In the genomic region with DNA sequence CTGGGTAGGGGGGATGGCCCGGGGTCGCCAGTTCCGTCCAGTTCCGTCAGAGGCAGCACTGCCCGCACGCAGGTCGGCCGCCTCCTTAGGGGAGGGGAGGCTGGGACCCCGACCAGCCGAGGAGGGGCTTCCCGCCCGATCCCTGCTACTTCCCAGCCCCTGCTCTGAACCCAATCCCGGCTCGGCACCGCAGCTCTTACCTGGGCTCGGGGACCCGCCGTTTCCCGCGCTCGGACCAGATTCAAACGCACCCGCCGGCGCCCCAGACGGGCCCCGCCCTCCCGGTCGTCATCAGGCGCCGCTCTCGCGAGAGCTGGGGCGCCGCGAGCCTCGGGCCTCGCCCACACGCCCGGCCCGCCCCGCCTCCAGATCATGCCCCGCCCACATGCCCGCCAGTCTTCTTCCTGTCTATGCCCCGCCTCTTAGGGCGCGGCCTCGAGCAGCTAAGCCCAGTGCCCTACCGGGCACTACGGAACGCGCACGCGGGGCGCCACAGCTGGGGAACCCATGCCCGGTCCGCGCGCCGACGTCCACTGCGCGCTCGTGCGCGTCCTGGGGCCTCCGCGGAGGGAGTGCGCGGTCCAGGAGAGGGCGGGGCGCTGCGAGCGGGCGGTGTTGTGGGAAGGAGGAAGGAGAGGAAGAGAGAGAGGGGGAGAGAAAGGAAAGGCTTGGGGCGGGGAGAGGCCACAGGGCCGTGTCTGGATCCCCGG, we compare ENCODE assay signal across 8 cellular contexts. TPM values are rescaled to one million over a fixed set of nuclear protein-coding genes. Genes with fewer than 3 reads are reported as not detected.
A peak's percentile ranks its signal among the peaks of the same experiment; 100 is the strongest.
DNase-seq lines count a peak whose midpoint lies in the region; ATAC-seq and TF ChIP-seq lines count a peak whose summit lies in the region.

A gene with protein sequence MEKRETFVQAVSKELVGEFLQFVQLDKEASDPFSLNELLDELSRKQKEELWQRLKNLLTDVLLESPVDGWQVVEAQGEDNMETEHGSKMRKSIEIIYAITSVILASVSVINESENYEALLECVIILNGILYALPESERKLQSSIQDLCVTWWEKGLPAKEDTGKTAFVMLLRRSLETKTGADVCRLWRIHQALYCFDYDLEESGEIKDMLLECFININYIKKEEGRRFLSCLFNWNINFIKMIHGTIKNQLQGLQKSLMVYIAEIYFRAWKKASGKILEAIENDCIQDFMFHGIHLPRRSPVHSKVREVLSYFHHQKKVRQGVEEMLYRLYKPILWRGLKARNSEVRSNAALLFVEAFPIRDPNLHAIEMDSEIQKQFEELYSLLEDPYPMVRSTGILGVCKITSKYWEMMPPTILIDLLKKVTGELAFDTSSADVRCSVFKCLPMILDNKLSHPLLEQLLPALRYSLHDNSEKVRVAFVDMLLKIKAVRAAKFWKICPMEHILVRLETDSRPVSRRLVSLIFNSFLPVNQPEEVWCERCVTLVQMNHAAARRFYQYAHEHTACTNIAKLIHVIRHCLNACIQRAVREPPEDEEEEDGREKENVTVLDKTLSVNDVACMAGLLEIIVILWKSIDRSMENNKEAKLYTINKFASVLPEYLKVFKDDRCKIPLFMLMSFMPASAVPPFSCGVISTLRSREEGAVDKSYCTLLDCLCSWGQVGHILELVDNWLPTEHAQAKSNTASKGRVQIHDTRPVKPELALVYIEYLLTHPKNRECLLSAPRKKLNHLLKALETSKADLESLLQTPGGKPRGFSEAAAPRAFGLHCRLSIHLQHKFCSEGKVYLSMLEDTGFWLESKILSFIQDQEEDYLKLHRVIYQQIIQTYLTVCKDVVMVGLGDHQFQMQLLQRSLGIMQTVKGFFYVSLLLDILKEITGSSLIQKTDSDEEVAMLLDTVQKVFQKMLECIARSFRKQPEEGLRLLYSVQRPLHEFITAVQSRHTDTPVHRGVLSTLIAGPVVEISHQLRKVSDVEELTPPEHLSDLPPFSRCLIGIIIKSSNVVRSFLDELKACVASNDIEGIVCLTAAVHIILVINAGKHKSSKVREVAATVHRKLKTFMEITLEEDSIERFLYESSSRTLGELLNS (minus strand): TSS at position 281 of the 710 bp plus-strand sequence. CDS start 2,905 bp downstream, outside the sequence.

- H3K27ac Mint-ChIP-seq in activated CD4-positive, alpha-beta T cell treated with anti-CD3 and anti-CD28 coated beads, Interleukin-2, amount 10 ng/mL, durations not matched to agents 24 days and 14 days: peak within 1 kb of the TSS; percentile 93

- peaks cover 44% of the 10 kb centered on the region for H3K36me3 ChIP-seq in BLaER1

- peak; percentile 97 for ATAC-seq in HG03460 (IDR thresholded peaks at IDR 0.05; ENCODE audit: unreplicated experiment)

- H3K36me3 Mint-ChIP-seq in activated CD4-positive, alpha-beta T cell treated with anti-CD3 and anti-CD28 coated beads, Interleukin-2, amount 10 ng/mL, durations not matched to agents 24 days and 14 days (ENCODE audit: low read depth): peaks cover 27% of the 10 kb centered on the region

- peaks cover 5% of the 10 kb centered on the region for H3K9me3 Mint-ChIP-seq in activated CD4-positive, alpha-beta T cell treated with anti-CD3 and anti-CD28 coated beads, Interleukin-2, amount 10 ng/mL, durations not matched to agents 24 days and 14 days

- peak within 1 kb of the TSS; percentile 98 for H3K9ac ChIP-seq in BLaER1

- H4K20me1 ChIP-seq in BLaER1: 0 out of 2 replicates have a peak, but pooled peaks cover 5% of the 10 kb centered on the region

- H3K27ac ChIP-seq in BLaER1 (peak within 1 kb of the TSS; percentile 97), coronary artery (peak within 1 kb of the TSS; percentile 78 to 97)

- H3K4me3 ChIP-seq in BLaER1: peak within 1 kb of the TSS; percentile 99
- H3K4me3 ChIP-seq in coronary artery: peak within 1 kb of the TSS; percentile 93

- peak within 1 kb of the TSS; percentile 90 for H3K4me3 Mint-ChIP-seq in activated CD4-positive, alpha-beta T cell treated with anti-CD3 and anti-CD28 coated beads, Interleukin-2, amount 10 ng/mL, durations not matched to agents 24 days and 14 days

- H3K27me3 ChIP-seq in BLaER1: no peaks in the 10 kb centered on the region

- peaks cover 29% of the 10 kb centered on the region for H3K9me3 ChIP-seq in BLaER1

- H3K4me2 ChIP-seq in BLaER1: peak within 1 kb of the TSS; percentile 98

- no peak for TF ChIP-seq CTCF in coronary artery (IDR thresholded peaks at IDR 0.05)

- peaks cover 41% of the 10 kb centered on the region for H3K4me1 Mint-ChIP-seq in activated CD4-positive, alpha-beta T cell treated with anti-CD3 and anti-CD28 coated beads, Interleukin-2, amount 10 ng/mL, durations not matched to agents 24 days and 14 days

- peak; percentile 88 for DNase-seq in GM19240 (ENCODE audit: insufficient read length, low spot score)
- peak; percentile 97 to 100 for DNase-seq in NCI-H526 (lab: John Stamatoyannopoulos, UW)
- DNase-seq in activated CD4-positive, alpha-beta T cell treated with anti-CD3 and anti-CD28 coated beads, Interleukin-2, amount 10 ng/mL, durations not matched to agents 24 days and 14 days: peak; percentile 99
- peak; percentile 98 for DNase-seq in coronary artery (ENCODE audit: low spot score)
- DNase-seq in left kidney (ENCODE audit: low read depth, low spot score): peak; percentile 99
- peak; percentile 97 to 98 for DNase-seq in stimulated activated CD4-positive, alpha-beta T cell treated with anti-CD3 and anti-CD28 coated beads, Interleukin-2, amount 100 ng/mL, for 24 hours

- intact Hi-C loops in activated CD4-positive, alpha-beta T cell treated with anti-CD3 and anti-CD28 coated beads, Interleukin-2, amount 10 ng/mL, durations not matched to agents 24 days and 14 days (cut with micrococcal nuclease): loop anchor here (1.0 to 10.0 kb wide), 7 partner anchors 48 to 1570 kb away; a partner anchor contains a TSS

- H3K4me1 ChIP-seq in BLaER1: peaks cover 43% of the 10 kb centered on the region

- H3K27me3 Mint-ChIP-seq in activated CD4-positive, alpha-beta T cell treated with anti-CD3 and anti-CD28 coated beads, Interleukin-2, amount 10 ng/mL, durations not matched to agents 24 days and 14 days: no peaks in the 10 kb centered on the region

RNA-seq across cellular contexts. Expression of the gene that starts here (rescaled TPM):
- total RNA-seq in activated CD4-positive, alpha-beta T cell treated with anti-CD3 and anti-CD28 coated beads, Interleukin-2, amount 10 ng/mL, durations not matched to agents 24 days and 14 days: 94.6 and 96.3 TPM in 2 replicates

Comparison
In these comparisons a context has a peak if more than half of its experiments do, and no peak if none do; other contexts are left out.
1. Peak in every context shown above with its lines: DNase-seq, ATAC-seq, H3K4me3 ChIP-seq and H3K27ac ChIP-seq.